ENCODE assay signal across 20 cellular contexts in genomic region chr6:2730353-2730752, GRCh38. TPM values are rescaled to one million over a fixed set of nuclear protein-coding genes. Genes with fewer than 3 reads are reported as not detected.
DNase-seq lines count a peak whose midpoint lies in the region; ATAC-seq, FAIRE-seq and TF ChIP-seq lines count a peak whose summit lies in the region.
"Had no signal": no experiment of that assay in that cellular context is flagged by ENCODE, and none has a peak within 500 bp of the region (broad histone marks: within the 10 kb centered on the region; RNA-seq: fewer than 3 reads in every experiment).

No MANE protein-coding gene starts in this region.

- H3K9me3 ChIP-seq in BLaER1 (peaks cover 14% of the 10 kb centered on the region; the same call in 1 of the 2 replicates), IMR-90 (ENCODE audit: control insufficient read depth, insufficient read depth, low read length) (no peaks in the 10 kb centered on the region), H1 (ENCODE audit: insufficient read depth in 2 of 2, low read depth in 1 of 2, low read length in 1 of 2) (no peaks in the 10 kb centered on the region), thyroid gland (no peaks in the 10 kb centered on the region)

- dilution Hi-C loops in IMR-90 (cut with HindIII; ENCODE audit: low sequenced_read_pairs, unreplicated experiment) = no loop called here

- H3K18ac ChIP-seq in IMR-90 (ENCODE audit: low read depth, low read length) (no peak overlapping the region), H1 (ENCODE audit: extremely low read depth, low read length) (no peak overlapping the region)

- no peak overlapping the region for H3K23ac ChIP-seq in IMR-90 (ENCODE audit: low read depth, low read length)
- no peak overlapping the region for H3K23ac ChIP-seq in H1 (ENCODE audit: insufficient read length)

- H3K79me2 ChIP-seq in H1 (ENCODE audit: control insufficient read depth in 1 of 2, insufficient read depth in 2 of 2, low read length in 2 of 2) = no peaks in the 10 kb centered on the region

- H4K5ac ChIP-seq in IMR-90 (ENCODE audit: low read depth, low read length) = no peak overlapping the region
- no peak overlapping the region for H4K5ac ChIP-seq in H1 (ENCODE audit: insufficient read length, low read depth, low read length)

- no peak overlapping the region for H2AFZ ChIP-seq in IMR-90 (replicated peaks; ENCODE audit: low read length, poor library complexity)
- 0 out of 2 replicates have a peak overlapping the region, but pooled peaks have one; percentile 10 for H2AFZ ChIP-seq in H1 (ENCODE audit: low read length)

- no peak for TF ChIP-seq EP300 in H1 (IDR thresholded peaks at IDR 0.05; ENCODE audit: borderline replicate concordance in 1 of 2, low read depth in 2 of 2, low read length in 2 of 2)

- TF ChIP-seq POLR2A in IMR-90 (IDR thresholded peaks at IDR 0.05; ENCODE audit: low read depth, low read length) (no peak), H1 (IDR thresholded peaks at IDR 0.05; ENCODE audit: control extremely low read depth in 1 of 2, low read depth in 2 of 2, low read length in 2 of 2) (no peak), thyroid gland (IDR thresholded peaks at IDR 0.05) (no peak)

- no peak for ATAC-seq in IMR-90 (ENCODE audit: low read depth)
- ATAC-seq: HCT116 had no signal

- BruUV-seq in IMR-90 (replicated peaks; lab: Mats Ljungman, UMichigan) = no TSS peak

- WGBS in IMR-90 (ENCODE audit: extremely low coverage in 2 of 2, insufficient read length in 1 of 2), 2 experiments = no CpG with 5 or more reads among the region's 4 CpGs
- 73% methylated on average over 4 of the region's 4 CpGs; no CpG with 5 or more reads in 1 of the 2 experiments for WGBS in H1 (ENCODE audit: extremely low coverage in 1 of 2, insufficient coverage in 1 of 2, insufficient read length in 1 of 2, insufficient replicate concordance in 2 of 2, low coverage in 1 of 2, low lambda C conversion rate in 2 of 2, missing lambda C conversion rate in 1 of 2), 2 experiments
- WGBS in thyroid gland, 2 donors = 46 to 54% methylated on average over 4 of the region's 4 CpGs

- H3K9me1 ChIP-seq in IMR-90 (ENCODE audit: insufficient read depth, low read length) = 0 out of 2 replicates have a peak, but pooled peaks cover 9% of the 10 kb centered on the region

- H3K4me2 ChIP-seq in BLaER1 (peak overlapping the region; percentile 58), IMR-90 (ENCODE audit: low read depth, low read length) (no peak overlapping the region), H1 (ENCODE audit: insufficient read depth in 1 of 2, low read depth in 2 of 2, low read length in 2 of 2) (no peak overlapping the region)

- H3K14ac ChIP-seq in IMR-90 (replicated peaks; ENCODE audit: low read depth, low read length) (no peak overlapping the region), H1 (ENCODE audit: insufficient read length) (no peak overlapping the region)

- TF ChIP-seq CTCF in IMR-90 (conservative IDR thresholded peaks at IDR 0.05; ENCODE audit: low read depth, low read length) (no peak), H1 (IDR thresholded peaks at IDR 0.05; ENCODE audit: control extremely low read depth in 1 of 3, insufficient read depth in 1 of 3, low read depth in 1 of 3, low read length in 3 of 3) (no peak), thyroid gland (IDR thresholded peaks at IDR 0.05) (no peak)

- H2BK12ac ChIP-seq in H1 (ENCODE audit: low read depth, low read length) = no peak overlapping the region

- no peak overlapping the region for H3K4ac ChIP-seq in IMR-90 (ENCODE audit: low read depth, low read length)
- no peak overlapping the region for H3K4ac ChIP-seq in H1 (replicated peaks; ENCODE audit: insufficient read length, low read depth, low read length)

- H3K79me1 ChIP-seq in IMR-90 (ENCODE audit: low read depth in 1 of 2, low read length in 2 of 2) (no peaks in the 10 kb centered on the region), H1 (ENCODE audit: low read depth, low read length) (no peaks in the 10 kb centered on the region)

- TF ChIP-seq RAD21 in IMR-90 (IDR thresholded peaks at IDR 0.05; ENCODE audit: low read length) (no peak), H1 (IDR thresholded peaks at IDR 0.05 in 1 of 2, conservative IDR thresholded peaks at IDR 0.05 in 1 of 2; ENCODE audit: low read depth in 2 of 2, low read length in 2 of 2) (no peak)

- H4K20me1 ChIP-seq in BLaER1 = no peaks in the 10 kb centered on the region
- H4K20me1 ChIP-seq in IMR-90 (ENCODE audit: insufficient read depth, low read length) = no peaks in the 10 kb centered on the region
- no peaks in the 10 kb centered on the region for H4K20me1 ChIP-seq in H1 (replicated peaks in 1 of 2; ENCODE audit: control insufficient read depth in 1 of 2, insufficient read depth in 2 of 2, low read length in 2 of 2)

- no peak overlapping the region for H2AK9ac ChIP-seq in IMR-90 (replicated peaks; ENCODE audit: low read depth, low read length, poor library complexity)

- no peak overlapping the region for H4K91ac ChIP-seq in IMR-90 (ENCODE audit: insufficient read depth, low read depth, low read length)
- no peak overlapping the region for H4K91ac ChIP-seq in H1 (replicated peaks; ENCODE audit: insufficient read length, low read length)

- H2AK5ac ChIP-seq in IMR-90 (ENCODE audit: low read depth, low read length) (no peak overlapping the region), H1 (ENCODE audit: low read depth, low read length) (no peak overlapping the region)

- H4K8ac ChIP-seq in IMR-90 (ENCODE audit: low read depth in 2 of 2, low read length in 2 of 2) (no peak overlapping the region), H1 (ENCODE audit: extremely low read depth, insufficient read depth, low read length) (no peak overlapping the region)

- H2BK20ac ChIP-seq in IMR-90 (ENCODE audit: low read depth, low read length) (no peak overlapping the region), H1 (ENCODE audit: low read length) (no peak overlapping the region)

- H3K27ac ChIP-seq in BLaER1 (no peak overlapping the region), IMR-90 (ENCODE audit: insufficient read depth, low read length) (no peak overlapping the region), H1 (ENCODE audit: low read depth, low read length) (no peak overlapping the region), thyroid gland (peak overlapping the region in 1 of 3 donors; percentile 15)
- H3K27ac ChIP-seq: RWPE1 had no signal

- H3K56ac ChIP-seq in IMR-90 (ENCODE audit: extremely low read depth, insufficient read depth, low read length) = no peak overlapping the region
- no peak overlapping the region for H3K56ac ChIP-seq in H1 (replicated peaks; ENCODE audit: insufficient read length, low read depth, low read length)

- H3K4me1 ChIP-seq in BLaER1 (peaks cover 47% of the 10 kb centered on the region), IMR-90 (ENCODE audit: control insufficient read depth, insufficient read depth, low read length) (peaks cover 8% of the 10 kb centered on the region; the same call in 1 of the 2 replicates), H1 (replicated peaks in 1 of 4; ENCODE audit: control insufficient read depth in 3 of 4, insufficient read depth in 4 of 4, low read length in 3 of 4) (peaks cover 3 to 16% (median 5%) of the 10 kb centered on the region in 4 experiments), thyroid gland (peaks cover 36 to 40% of the 10 kb centered on the region in 2 donors)

- no peaks in the 10 kb centered on the region for H3K23me2 ChIP-seq in H1 (ENCODE audit: low read depth, low read length)

- H3K27me3 ChIP-seq in BLaER1 (no peaks in the 10 kb centered on the region), IMR-90 (ENCODE audit: control insufficient read depth, insufficient read depth, low read length) (no peaks in the 10 kb centered on the region), H1 (replicated peaks in 1 of 4; ENCODE audit: control insufficient read depth in 3 of 4, extremely low read depth in 1 of 4, insufficient read depth in 3 of 4, low read length in 3 of 4) (no peaks in the 10 kb centered on the region), thyroid gland (no peaks in the 10 kb centered on the region)

- in situ Hi-C loops in IMR-90 (cut with MboI; ENCODE audit: low sequenced_read_pairs) = no loop called here

- DNase-seq in IMR-90 = no peak
- no peak for DNase-seq in H1 (ENCODE audit: low read depth in 1 of 2, low spot score in 2 of 2)
- DNase-seq in pons (ENCODE audit: low spot score) = peak; percentile 86
- no peak for DNase-seq in dermis blood vessel endothelial cell
- no peak for DNase-seq in thyroid gland
- no peak for DNase-seq in kidney glomerular epithelial cell (lab: John Stamatoyannopoulos, UW)
- DNase-seq: ACHN, COR-L47, GDM1, MV-4-11, NCI-H187, NCI-H2227 treated with DMSO at 0.1 percent for 48 hours, NCI-H510A treated with DMSO at 0.1 percent for 48 hours, NCI-H774, SIG-M5 had no signal

- H2BK15ac ChIP-seq in IMR-90 (ENCODE audit: low read depth, low read length) (no peak overlapping the region), H1 (ENCODE audit: low read length) (no peak overlapping the region)

- intact Hi-C loops in IMR-90 (cut with micrococcal nuclease) (no loop called here), thyroid gland (cut with DNase I) (no loop called here)

- H3K9ac ChIP-seq in BLaER1 (no peak overlapping the region), IMR-90 (ENCODE audit: low read depth, low read length) (no peak overlapping the region), H1 (replicated peaks in 1 of 4; ENCODE audit: extremely low read depth in 1 of 4, low read depth in 3 of 4, low read length in 3 of 4) (no peak overlapping the region)

- no peak overlapping the region for H2BK120ac ChIP-seq in IMR-90 (ENCODE audit: low read depth, low read length)
- no peak overlapping the region for H2BK120ac ChIP-seq in H1 (replicated peaks; ENCODE audit: low read depth, low read length)

- H3K36me3 ChIP-seq in BLaER1 = no peaks in the 10 kb centered on the region
- no peaks in the 10 kb centered on the region for H3K36me3 ChIP-seq in IMR-90 (ENCODE audit: control insufficient read depth, insufficient read depth, low read length)
- no peaks in the 10 kb centered on the region for H3K36me3 ChIP-seq in H1 (ENCODE audit: control insufficient read depth in 2 of 4, insufficient read depth in 4 of 4, low read length in 3 of 4)
- H3K36me3 ChIP-seq in thyroid gland = no peaks in the 10 kb centered on the region

- FAIRE-seq in H1 (lab: Jason Lieb, UNC) = no peak
- FAIRE-seq: GM19239, HTR-8/SVneo had no signal

- POLR2A ChIA-PET in IMR-90 (lab: Charles Lee; ENCODE audit: unreplicated experiment) (no interaction called here), H1 (lab: Charles Lee; ENCODE audit: partially characterized antibody) (no interaction called here)

- H3K4me3 ChIP-seq in BLaER1 = no peak overlapping the region
- H3K4me3 ChIP-seq in IMR-90 (ENCODE audit: insufficient read depth, low read depth, low read length) = no peak overlapping the region
- no peak overlapping the region for H3K4me3 ChIP-seq in H1 (ENCODE audit: extremely low read depth in 1 of 4, insufficient read depth in 2 of 4, low read depth in 3 of 4, low read length in 4 of 4)
- H3K4me3 ChIP-seq in thyroid gland (replicated peaks in 1 of 3) = no peak overlapping the region

- CTCF ChIA-PET in IMR-90 (lab: Yijun Ruan, JAX) (no interaction called here), H1 (lab: Charles Lee; ENCODE audit: partially characterized antibody) (no interaction called here)

- H2BK5ac ChIP-seq in IMR-90 (ENCODE audit: low read depth, low read length, poor library complexity, severe bottlenecking) (no peak overlapping the region), H1 (ENCODE audit: low read depth, low read length) (no peak overlapping the region)

RNA-seq across cellular contexts. Expression of gene MYLK4, which starts 20.4 kb away (rescaled TPM):
- total RNA-seq in IMR-90 (2012; rRNA removed) (under 0.01 TPM in 2 replicates), dermis blood vessel endothelial cell (0.51 and 0.65 TPM in 2 replicates), thyroid gland (1 to 10 TPM in 3 of 4 donors, under 1 TPM in 1; 0.94 to 1.8 (median 1.1) TPM)
- polyA plus RNA-seq in IMR-90 (2012; rRNA removed) (0.07 TPM in 2 replicates), H1 (2011; rRNA removed) (0.11 TPM in 2 replicates)
- polyA plus RNA-seq in IMR-90 (2012; cell fraction: cytosol; rRNA removed) = 0.02 and 0.03 TPM in 2 replicates
- 0.05 and 0.42 TPM in 2 replicates for polyA plus RNA-seq in IMR-90 (2012; cell fraction: nucleus; rRNA removed; ENCODE audit: low replicate concordance)
- total RNA-seq in H1 (2021; fragmentation: NEBNext Ultra II Directional; extraction: Animal tissue kit (Norgen Biotek cat#: 25700)) = 0.13 and 0.17 TPM in 2 replicates
- polyA plus RNA-seq in H1 (2011; cell fraction: cytosol; rRNA removed) = 0.13 TPM
- 0.11 TPM for polyA plus RNA-seq in H1 (2011; cell fraction: nucleus; rRNA removed)
- 0.09 to 0.17 TPM (median 0.11 TPM) in 4 replicates for polyA plus RNA-seq in H1 (2012, experiment 1 of 2)
- not detected for polyA plus RNA-seq in H1 (2012, experiment 2 of 2)
- polyA plus RNA-seq in H1 (2013, experiment 1 of 2) = 0.14 TPM
- 0.11 TPM for polyA plus RNA-seq in H1 (2013, experiment 2 of 2)
- polyA minus RNA-seq in H1 (2011; rRNA and poly(A)+ RNA removed) = 0.06 and 0.20 TPM in 2 replicates
- polyA minus RNA-seq in H1 (2011; cell fraction: cytosol; rRNA and poly(A)+ RNA removed) = not detected
- 0.10 TPM for polyA minus RNA-seq in H1 (2011; cell fraction: nucleus; rRNA and poly(A)+ RNA removed)

RNA-seq across cellular contexts. Expression of gene WRNIP1, which starts 34.8 kb away (rescaled TPM):
- total RNA-seq in IMR-90 (2012; rRNA removed) (37.2 and 47.1 TPM in 2 replicates), dermis blood vessel endothelial cell (73.6 and 77.3 TPM in 2 replicates), thyroid gland (10 to 100 TPM; 70.6 to 99.9 (median 84.1) TPM)
- polyA plus RNA-seq in IMR-90 (2012; rRNA removed) (42.6 and 43.7 TPM in 2 replicates), H1 (2011; rRNA removed) (38.2 and 42.2 TPM in 2 replicates)
- 45.5 and 55.1 TPM in 2 replicates for polyA plus RNA-seq in IMR-90 (2012; cell fraction: cytosol; rRNA removed)
- polyA plus RNA-seq in IMR-90 (2012; cell fraction: nucleus; rRNA removed; ENCODE audit: low replicate concordance) = 42.3 and 49.2 TPM in 2 replicates
- total RNA-seq in H1 (2021; fragmentation: NEBNext Ultra II Directional; extraction: Animal tissue kit (Norgen Biotek cat#: 25700)) = 39.2 TPM in 2 replicates
- polyA plus RNA-seq in H1 (2011; cell fraction: cytosol; rRNA removed) = 47.3 TPM
- polyA plus RNA-seq in H1 (2011; cell fraction: nucleus; rRNA removed) = 39.8 TPM
- 31.7 to 35.4 TPM (median 33.2 TPM) in 4 replicates for polyA plus RNA-seq in H1 (2012, experiment 1 of 2)
- polyA plus RNA-seq in H1 (2012, experiment 2 of 2) = 31.8 TPM
- polyA plus RNA-seq in H1 (2013, experiment 1 of 2) = 22.5 TPM
- polyA plus RNA-seq in H1 (2013, experiment 2 of 2) = 22.7 TPM
- 21.8 and 30.5 TPM in 2 replicates for polyA minus RNA-seq in H1 (2011; rRNA and poly(A)+ RNA removed)
- 16.9 TPM for polyA minus RNA-seq in H1 (2011; cell fraction: cytosol; rRNA and poly(A)+ RNA removed)
- 23.3 TPM for polyA minus RNA-seq in H1 (2011; cell fraction: nucleus; rRNA and poly(A)+ RNA removed)
